1 cellular context compared by ENCODE assay signal in genomic region chrX:40010550-40011364, GRCh38.
A peak's percentile ranks its signal among the peaks of the same experiment; 100 is the strongest.
TF ChIP-seq lines count a peak whose summit lies in the region.

No MANE protein-coding gene starts in this region.

TF ChIP-seq in HepG2, 621 proteins besides CTCF, POLR2A, EP300 and RAD21 (continued from another document and continues in another):
- TF ChIP-seq PAXIP1 (CRISPR knock-in tag; conservative IDR thresholded peaks at IDR 0.05) = peak; percentile 37; the same call in 1 of the 2 replicates
- TF ChIP-seq ZFP37 (CRISPR knock-in tag; IDR thresholded peaks at IDR 0.05; ENCODE audit: borderline replicate concordance) = no peak
- no peak for TF ChIP-seq ISX (CRISPR knock-in tag; conservative IDR thresholded peaks at IDR 0.05)
- no peak for TF ChIP-seq PRDM10 (CRISPR knock-in tag; IDR thresholded peaks at IDR 0.05; ENCODE audit: low read depth)
- TF ChIP-seq RAD51 (IDR thresholded peaks at IDR 0.05; ENCODE audit: borderline replicate concordance) = no peak
- TF ChIP-seq ZMYM3 (CRISPR knock-in tag; IDR thresholded peaks at IDR 0.05) = no peak
- 0 out of 2 replicates have a peak, but pooled peaks have one; percentile 33 for TF ChIP-seq SMAD3 (CRISPR knock-in tag; IDR thresholded peaks at IDR 0.05)
- TF ChIP-seq, protein P1, sequence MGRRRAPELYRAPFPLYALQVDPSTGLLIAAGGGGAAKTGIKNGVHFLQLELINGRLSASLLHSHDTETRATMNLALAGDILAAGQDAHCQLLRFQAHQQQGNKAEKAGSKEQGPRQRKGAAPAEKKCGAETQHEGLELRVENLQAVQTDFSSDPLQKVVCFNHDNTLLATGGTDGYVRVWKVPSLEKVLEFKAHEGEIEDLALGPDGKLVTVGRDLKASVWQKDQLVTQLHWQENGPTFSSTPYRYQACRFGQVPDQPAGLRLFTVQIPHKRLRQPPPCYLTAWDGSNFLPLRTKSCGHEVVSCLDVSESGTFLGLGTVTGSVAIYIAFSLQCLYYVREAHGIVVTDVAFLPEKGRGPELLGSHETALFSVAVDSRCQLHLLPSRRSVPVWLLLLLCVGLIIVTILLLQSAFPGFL (CRISPR knock-in tag; IDR thresholded peaks at IDR 0.05) = no peak
- no peak for TF ChIP-seq CCAR2 (optimal IDR thresholded peaks at IDR 0.05; ENCODE audit: low read depth, low read length)
- no peak for TF ChIP-seq NR2C2 (CRISPR knock-in tag; IDR thresholded peaks at IDR 0.05; ENCODE audit: borderline replicate concordance)
- no peak for TF ChIP-seq ZFP91 (CRISPR knock-in tag; IDR thresholded peaks at IDR 0.05; ENCODE audit: borderline replicate concordance)
- no peak for TF ChIP-seq SOX6 (IDR thresholded peaks at IDR 0.05)
- no peak for TF ChIP-seq SOX6 (CRISPR knock-in tag; IDR thresholded peaks at IDR 0.05)
- no peak for TF ChIP-seq HHEX (CRISPR knock-in tag; IDR thresholded peaks at IDR 0.05)
- TF ChIP-seq, protein P2, sequence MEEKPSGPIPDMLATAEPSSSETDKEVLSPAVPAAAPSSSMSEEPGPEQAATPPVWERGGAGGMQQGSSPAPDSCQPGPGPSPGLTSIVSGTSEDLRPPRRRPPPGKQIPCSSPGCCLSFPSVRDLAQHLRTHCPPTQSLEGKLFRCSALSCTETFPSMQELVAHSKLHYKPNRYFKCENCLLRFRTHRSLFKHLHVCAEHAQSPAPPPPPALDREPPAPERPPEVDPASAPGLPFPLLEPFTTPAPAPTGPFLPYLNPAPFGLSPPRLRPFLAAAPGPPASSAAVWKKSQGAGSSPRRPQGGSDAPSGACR (CRISPR knock-in tag; IDR thresholded peaks at IDR 0.05) = no peak
- no peak for TF ChIP-seq RERE (CRISPR knock-in tag; IDR thresholded peaks at IDR 0.05; ENCODE audit: low read depth)
- TF ChIP-seq CREM (IDR thresholded peaks at IDR 0.05) = no peak
- TF ChIP-seq CREM (CRISPR knock-in tag; IDR thresholded peaks at IDR 0.05) = no peak
- TF ChIP-seq ZNF563 (CRISPR knock-in tag; IDR thresholded peaks at IDR 0.05) = no peak
- TF ChIP-seq ZNF44 (CRISPR knock-in tag; IDR thresholded peaks at IDR 0.05) = no peak
- TF ChIP-seq TOPORS (CRISPR knock-in tag; IDR thresholded peaks at IDR 0.05) = no peak
- no peak for TF ChIP-seq MLLT10 (CRISPR knock-in tag; IDR thresholded peaks at IDR 0.05)
- no peak for TF ChIP-seq ZNF713 (CRISPR knock-in tag; IDR thresholded peaks at IDR 0.05)
- TF ChIP-seq SMARCC2 (IDR thresholded peaks at IDR 0.05) = no peak
- TF ChIP-seq ZNF337 (CRISPR knock-in tag; IDR thresholded peaks at IDR 0.05; ENCODE audit: borderline replicate concordance, low read depth) = no peak
- TF ChIP-seq GATAD2A (CRISPR knock-in tag; IDR thresholded peaks at IDR 0.05) = 0 out of 2 replicates have a peak, but pooled peaks have one; percentile 9
- TF ChIP-seq ETV5 (CRISPR knock-in tag; IDR thresholded peaks at IDR 0.05; ENCODE audit: borderline replicate concordance) = peak; percentile 87; the same call in 1 of the 2 replicates
- no peak for TF ChIP-seq ZGPAT (CRISPR knock-in tag; IDR thresholded peaks at IDR 0.05)
- TF ChIP-seq, protein P3, sequence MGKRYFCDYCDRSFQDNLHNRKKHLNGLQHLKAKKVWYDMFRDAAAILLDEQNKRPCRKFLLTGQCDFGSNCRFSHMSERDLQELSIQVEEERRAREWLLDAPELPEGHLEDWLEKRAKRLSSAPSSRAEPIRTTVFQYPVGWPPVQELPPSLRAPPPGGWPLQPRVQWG (CRISPR knock-in tag; IDR thresholded peaks at IDR 0.05; ENCODE audit: borderline replicate concordance, low read depth) = no peak
- no peak for TF ChIP-seq PHF20 (CRISPR knock-in tag; IDR thresholded peaks at IDR 0.05)
- TF ChIP-seq ZNF724P (CRISPR knock-in tag; IDR thresholded peaks at IDR 0.05; ENCODE audit: borderline replicate concordance) = no peak
- no peak for TF ChIP-seq MYPOP (CRISPR knock-in tag; IDR thresholded peaks at IDR 0.05)
- TF ChIP-seq ZBTB42 (CRISPR knock-in tag; IDR thresholded peaks at IDR 0.05) = no peak
- TF ChIP-seq PHF5A (CRISPR knock-in tag; IDR thresholded peaks at IDR 0.05; ENCODE audit: low read depth, unreplicated experiment) = no peak
- TF ChIP-seq ZNF660 (CRISPR knock-in tag; IDR thresholded peaks at IDR 0.05; ENCODE audit: borderline replicate concordance, low read depth) = no peak
- no peak for TF ChIP-seq XBP1 (CRISPR knock-in tag; IDR thresholded peaks at IDR 0.05)
- TF ChIP-seq ZMYM4 (CRISPR knock-in tag; IDR thresholded peaks at IDR 0.05) = no peak
- TF ChIP-seq ELF1 (CRISPR knock-in tag; IDR thresholded peaks at IDR 0.05) = peak; percentile 46; the same call in 1 of the 2 replicates
- TF ChIP-seq GABPB1 (CRISPR knock-in tag; IDR thresholded peaks at IDR 0.05) = peak; percentile 79
- TF ChIP-seq ELK4 (CRISPR knock-in tag; IDR thresholded peaks at IDR 0.05; ENCODE audit: borderline replicate concordance) = no peak
